Comparison of ENCODE assay signal across 22 cellular contexts in the genomic region with DNA sequence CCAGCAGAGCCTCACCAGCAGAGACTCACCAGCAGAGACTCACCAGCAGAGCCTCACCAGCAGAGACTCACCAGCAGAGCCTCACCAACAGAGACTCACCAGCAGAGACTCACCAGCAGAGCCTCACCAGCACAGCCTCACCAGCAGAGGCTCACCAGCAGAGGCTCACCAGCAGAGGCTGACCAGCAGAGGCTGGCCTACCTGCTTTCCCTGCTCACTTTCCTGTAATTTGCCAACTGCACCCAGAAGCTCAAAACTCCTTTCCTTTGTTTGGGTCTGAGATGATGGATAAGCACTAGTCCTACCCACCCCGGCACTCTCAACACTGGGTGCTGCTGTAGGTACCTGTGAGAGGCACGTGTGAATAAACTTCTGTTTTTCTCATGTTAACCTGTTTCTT. TPM values are rescaled to one million over a fixed set of nuclear protein-coding genes. Genes with fewer than 3 reads are reported as not detected.
DNase-seq lines count a peak whose midpoint lies in the region; ATAC-seq lines count a peak whose summit lies in the region.
"Had no signal": no experiment of that assay in that cellular context is flagged by ENCODE, and none has a peak within 500 bp of the region (broad histone marks: within the 10 kb centered on the region; RNA-seq: fewer than 3 reads in every experiment).

No MANE protein-coding gene starts in this region.

- no peaks in the 10 kb centered on the region for H3K9me3 Mint-ChIP-seq in T-helper 2 cell treated with Interferon-gamma antibody and Interleukin-4, amounts not matched to agents 5 μg/mL and 100 μg/mL, for 36 hours
- no peaks in the 10 kb centered on the region for H3K9me3 Mint-ChIP-seq in T-cell
- H3K9me3 Mint-ChIP-seq: IgD-negative memory B cell had no signal

- no peaks in the 10 kb centered on the region for H3K4me1 Mint-ChIP-seq in T-helper 2 cell treated with Interferon-gamma antibody and Interleukin-4, amounts not matched to agents 5 μg/mL and 100 μg/mL, for 36 hours (ENCODE audit: low read depth)
- H3K4me1 Mint-ChIP-seq in T-cell, result peaks cover 10 to 37% (median 16%) of the 10 kb centered on the region in 3 donors
- H3K4me1 Mint-ChIP-seq: CD14-positive monocyte, IgD-negative memory B cell had no signal

- ATAC-seq in T-cell (replicated peaks in 1 of 4), result peak in 1 of 4 experiments; percentile 6

- H3K9ac ChIP-seq in BLaER1, result peak overlapping the region; percentile 60; the same call in 1 of the 2 replicates

- no peaks in the 10 kb centered on the region for H3K36me3 ChIP-seq in BLaER1
- H3K36me3 ChIP-seq: SJSA1 had no signal

- no peak for DNase-seq in T-helper 2 cell treated with Interferon-gamma antibody and Interleukin-4, amounts not matched to agents 5 μg/mL and 100 μg/mL, for 36 hours (ENCODE audit: low spot score)
- DNase-seq in T-helper 2 cell (no peak), T-cell (no peak), posterior vena cava (ENCODE audit: low spot score) (peak; percentile 53), GOT3 (lab: John Stamatoyannopoulos, UW) (no peak)
- no peak for DNase-seq in activated CD4-positive, alpha-beta T cell treated with anti-CD3 and anti-CD28 coated beads for 4 hours
- DNase-seq in stimulated activated CD4-positive, alpha-beta T cell treated with anti-CD3 and anti-CD28 coated beads, Interleukin-4, amount 100 ng/mL, for 1 hour, result no peak
- DNase-seq: DMS53, GDM1, Kasumi-1, MM.1S, NCI-H1048, NCI-H1417 treated with DMSO at 0.1 percent for 48 hours, NCI-H187, NCI-H446, NCI-H526, OCI-M1 had no signal

- peak overlapping the region; percentile 44 for H3K4me3 ChIP-seq in BLaER1
- H3K4me3 ChIP-seq: SJSA1 had no signal

- peaks cover 87% of the 10 kb centered on the region for H3K4me1 ChIP-seq in BLaER1

- H3K27me3 Mint-ChIP-seq in T-helper 2 cell treated with Interferon-gamma antibody and Interleukin-4, amounts not matched to agents 5 μg/mL and 100 μg/mL, for 36 hours (ENCODE audit: low read depth), result no peaks in the 10 kb centered on the region
- peaks cover 6 to 10% of the 10 kb centered on the region in 2 donors for H3K27me3 Mint-ChIP-seq in T-cell

- CTCF ChIA-PET in T-cell (lab: Charles Lee), result interaction anchor here in 1 of 2 donors (1.5 kb wide), 1 partner anchor 29 kb away, joined by 4 read pairs; no protein-coding TSS in a partner anchor

- H3K4me3 Mint-ChIP-seq in T-helper 2 cell treated with Interferon-gamma antibody and Interleukin-4, amounts not matched to agents 5 μg/mL and 100 μg/mL, for 36 hours, result no peak overlapping the region
- H3K4me3 Mint-ChIP-seq in T-cell, result peak overlapping the region in 2 of 3 donors; percentile 25 to 49
- H3K4me3 Mint-ChIP-seq: CD14-positive monocyte, IgD-negative memory B cell had no signal

- H3K27ac ChIP-seq in BLaER1, result peak overlapping the region; percentile 79
- H3K27ac ChIP-seq: 22Rv1, SJSA1 had no signal

- POLR2A ChIA-PET in T-cell (lab: Charles Lee), result no interaction called here

- H3K9me3 ChIP-seq in BLaER1, result no peaks in the 10 kb centered on the region
- H3K9me3 ChIP-seq: SJSA1 had no signal

- intact Hi-C loops in posterior vena cava (cut with DNase I), result no loop called here

- H3K4me2 ChIP-seq in BLaER1, result peak overlapping the region; percentile 88

- no peaks in the 10 kb centered on the region for H4K20me1 ChIP-seq in BLaER1

- H3K36me3 Mint-ChIP-seq in T-helper 2 cell treated with Interferon-gamma antibody and Interleukin-4, amounts not matched to agents 5 μg/mL and 100 μg/mL, for 36 hours (ENCODE audit: low read depth), result no peaks in the 10 kb centered on the region
- no peaks in the 10 kb centered on the region for H3K36me3 Mint-ChIP-seq in T-cell
- H3K36me3 Mint-ChIP-seq: CD14-positive monocyte, IgD-negative memory B cell had no signal

- H3K27ac Mint-ChIP-seq in T-helper 2 cell treated with Interferon-gamma antibody and Interleukin-4, amounts not matched to agents 5 μg/mL and 100 μg/mL, for 36 hours, result peak overlapping the region; percentile 60
- peak overlapping the region in 1 of 2 donors; percentile 93 for H3K27ac Mint-ChIP-seq in T-cell
- H3K27ac Mint-ChIP-seq: CD14-positive monocyte, IgD-negative memory B cell had no signal

- no peaks in the 10 kb centered on the region for H3K27me3 ChIP-seq in BLaER1
- H3K27me3 ChIP-seq: SJSA1 had no signal

RNA-seq across cellular contexts. Expression of gene PXDN, which starts 36.4 kb away (rescaled TPM):
- total RNA-seq in T-cell (1 to 10 TPM in 3 of 5 donors, under 1 TPM in 2; 0.21 to 5.4 (median 1.3) TPM), posterior vena cava (10 to 100 TPM; 75.3 to 85.8 TPM)

Comparison
In these comparisons a context has a peak if more than half of its experiments do, and no peak if none do; other contexts are left out.
1. RNA of gene PXDN, which starts 36.4 kb away (total RNA-seq): 75.3 to 85.8 TPM in posterior vena cava; 0.21 to 5.4 TPM in T-cell; every median in the first group is over 10 times any median in the second.